In the genomic region with DNA sequence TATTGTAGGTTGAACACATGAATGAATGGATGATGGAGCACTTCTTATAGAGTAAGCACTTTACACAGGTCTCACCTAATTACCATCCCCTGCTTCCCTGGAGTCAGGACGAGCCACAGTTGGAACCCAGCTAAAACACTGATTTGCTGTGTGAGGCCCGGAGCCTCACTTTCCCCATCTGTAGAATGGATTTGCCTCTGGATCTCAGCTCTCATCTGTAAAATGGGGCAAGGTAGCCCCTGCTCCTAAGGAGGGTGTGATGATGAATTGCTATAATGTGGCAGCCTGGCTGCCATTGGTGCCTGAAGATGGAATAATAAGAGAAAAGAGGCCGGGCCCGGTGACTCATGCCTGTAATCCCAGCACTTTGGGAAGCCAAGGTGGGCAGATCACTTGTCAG, we compare ENCODE assay signal across 21 cellular contexts. TPM values are rescaled to one million over a fixed set of nuclear protein-coding genes. Genes with fewer than 3 reads are reported as not detected.
A peak's percentile ranks its signal among the peaks of the same experiment; 100 is the strongest.
DNase-seq lines count a peak whose midpoint lies in the region; ATAC-seq and TF ChIP-seq lines count a peak whose summit lies in the region.
"Had no signal": no experiment of that assay in that cellular context is flagged by ENCODE, and none has a peak within 500 bp of the region (broad histone marks: within the 10 kb centered on the region; RNA-seq: fewer than 3 reads in every experiment).

No MANE protein-coding gene starts in this region.

- no peak for DNase-seq in activated CD8-positive, alpha-beta T cell treated with anti-CD3 and anti-CD28 coated beads, Interleukin-2, amount 10 ng/mL, durations not matched to agents 7 days and 5 days
- DNase-seq in activated CD8-positive, alpha-beta T cell treated with anti-CD3 and anti-CD28 coated beads for 36 hours: no peak
- no peak for DNase-seq in T-cell
- DNase-seq in naive B cell: no peak
- no peak for DNase-seq in activated CD4-positive, CD25-positive, alpha-beta regulatory T cell treated with anti-CD3 and anti-CD28 coated beads, Interleukin-2, amount 50 U/mL, for 72 hours
- no peak for DNase-seq in anterior cingulate cortex (lab: John Stamatoyannopoulos, UW)
- DNase-seq: activated CD4-positive, alpha-beta T cell treated with anti-CD3 and anti-CD28 coated beads for 1 hour; activated T-cell treated with anti-CD3 and anti-CD28 coated beads for 4 hours; effector CD8-positive, alpha-beta T cell; erythroblast; glutamatergic neuron; left ventricle myocardium superior; NCI-H2029 treated with DMSO at 0.1 percent for 48 hours; NCI-H226; NCI-H748 treated with DMSO at 0.1 percent for 48 hours; SJCRH30; stimulated activated CD4-positive, alpha-beta T cell treated with anti-CD3 and anti-CD28 coated beads, Interleukin-12 subunit alpha, Interleukin-12 subunit beta, amount 100 ng/mL, for 4 hours; stimulated activated CD4-positive, alpha-beta T cell treated with anti-CD3 and anti-CD28 coated beads, Interleukin-4, amount 100 ng/mL, for 1 hour; upper lobe of right lung had no signal

- H3K9me3 Mint-ChIP-seq in activated CD8-positive, alpha-beta T cell treated with anti-CD3 and anti-CD28 coated beads, Interleukin-2, amount 10 ng/mL, durations not matched to agents 7 days and 5 days (ENCODE audit: insufficient read depth): no peaks in the 10 kb centered on the region
- H3K9me3 Mint-ChIP-seq in activated CD8-positive, alpha-beta T cell treated with anti-CD3 and anti-CD28 coated beads for 36 hours: no peaks in the 10 kb centered on the region
- H3K9me3 Mint-ChIP-seq in T-cell: peaks cover 0 to 4% (median 0%) of the 10 kb centered on the region in 3 donors
- H3K9me3 Mint-ChIP-seq in naive B cell: peaks cover 0 to 8% (median 4%) of the 10 kb centered on the region in 7 donors
- H3K9me3 Mint-ChIP-seq in stimulated activated memory B cell treated with anti-CD40 and anti-IgM and Interleukin-4, amounts not matched to agents 10 μg/mL and 1 μg/mL and 100 μg/mL, for 72 hours: peaks cover 7% of the 10 kb centered on the region

- H3K36me3 Mint-ChIP-seq in activated CD8-positive, alpha-beta T cell treated with anti-CD3 and anti-CD28 coated beads, Interleukin-2, amount 10 ng/mL, durations not matched to agents 7 days and 5 days (ENCODE audit: low read depth): peaks cover 2% of the 10 kb centered on the region
- no peaks in the 10 kb centered on the region for H3K36me3 Mint-ChIP-seq in activated CD8-positive, alpha-beta T cell treated with anti-CD3 and anti-CD28 coated beads for 36 hours (ENCODE audit: low read depth)
- no peaks in the 10 kb centered on the region for H3K36me3 Mint-ChIP-seq in T-cell
- H3K36me3 Mint-ChIP-seq in naive B cell: peaks cover 0 to 21% of the 10 kb centered on the region in 2 donors
- H3K36me3 Mint-ChIP-seq in stimulated activated memory B cell treated with anti-CD40 and anti-IgM and Interleukin-4, amounts not matched to agents 10 μg/mL and 1 μg/mL and 100 μg/mL, for 72 hours: peaks cover 6% of the 10 kb centered on the region

- H3K4me1 Mint-ChIP-seq in activated CD8-positive, alpha-beta T cell treated with anti-CD3 and anti-CD28 coated beads, Interleukin-2, amount 10 ng/mL, durations not matched to agents 7 days and 5 days (ENCODE audit: low read depth): peaks cover 10% of the 10 kb centered on the region
- H3K4me1 Mint-ChIP-seq in activated CD8-positive, alpha-beta T cell treated with anti-CD3 and anti-CD28 coated beads for 36 hours (ENCODE audit: low read depth): peaks cover 16% of the 10 kb centered on the region
- H3K4me1 Mint-ChIP-seq in T-cell (peaks cover 9 to 18% (median 14%) of the 10 kb centered on the region in 3 donors), naive B cell (peaks cover 8 to 22% (median 9%) of the 10 kb centered on the region in 3 donors)
- peaks cover 24% of the 10 kb centered on the region for H3K4me1 Mint-ChIP-seq in stimulated activated memory B cell treated with anti-CD40 and anti-IgM and Interleukin-4, amounts not matched to agents 10 μg/mL and 1 μg/mL and 100 μg/mL, for 72 hours

- H3K27ac Mint-ChIP-seq in activated CD8-positive, alpha-beta T cell treated with anti-CD3 and anti-CD28 coated beads, Interleukin-2, amount 10 ng/mL, durations not matched to agents 7 days and 5 days: peak overlapping the region; percentile 37
- no peak overlapping the region for H3K27ac Mint-ChIP-seq in activated CD8-positive, alpha-beta T cell treated with anti-CD3 and anti-CD28 coated beads for 36 hours
- H3K27ac Mint-ChIP-seq in T-cell: no peak overlapping the region
- no peak overlapping the region for H3K27ac Mint-ChIP-seq in naive B cell
- no peak overlapping the region for H3K27ac Mint-ChIP-seq in stimulated activated memory B cell treated with anti-CD40 and anti-IgM and Interleukin-4, amounts not matched to agents 10 μg/mL and 1 μg/mL and 100 μg/mL, for 72 hours

- TF ChIP-seq CTCF in activated CD8-positive, alpha-beta T cell treated with anti-CD3 and anti-CD28 coated beads for 36 hours (IDR thresholded peaks at IDR 0.05): no peak

- no peak for ATAC-seq in activated CD8-positive, alpha-beta T cell treated with anti-CD3 and anti-CD28 coated beads, Interleukin-2, amount 10 ng/mL, durations not matched to agents 7 days and 5 days
- ATAC-seq in activated CD8-positive, alpha-beta T cell treated with anti-CD3 and anti-CD28 coated beads for 36 hours: no peak
- no peak for ATAC-seq in T-cell (replicated peaks in 1 of 4)
- ATAC-seq in naive B cell (ENCODE audit: low read depth in 2 of 2): no peak
- ATAC-seq in stimulated activated memory B cell treated with anti-CD40 and anti-IgM and Interleukin-4, amounts not matched to agents 10 μg/mL and 1 μg/mL and 100 μg/mL, for 72 hours: no peak
- ATAC-seq in GM21723 (IDR thresholded peaks at IDR 0.05; ENCODE audit: unreplicated experiment): no peak
- ATAC-seq: left ventricle myocardium superior, upper lobe of right lung had no signal

- no peak overlapping the region for H3K4me3 Mint-ChIP-seq in activated CD8-positive, alpha-beta T cell treated with anti-CD3 and anti-CD28 coated beads, Interleukin-2, amount 10 ng/mL, durations not matched to agents 7 days and 5 days
- no peak overlapping the region for H3K4me3 Mint-ChIP-seq in activated CD8-positive, alpha-beta T cell treated with anti-CD3 and anti-CD28 coated beads for 36 hours
- peak overlapping the region; percentile 64 to 79 (median 67) for H3K4me3 Mint-ChIP-seq in T-cell
- H3K4me3 Mint-ChIP-seq in naive B cell: peak overlapping the region; percentile 4 to 86 (median 72)
- H3K4me3 Mint-ChIP-seq in stimulated activated memory B cell treated with anti-CD40 and anti-IgM and Interleukin-4, amounts not matched to agents 10 μg/mL and 1 μg/mL and 100 μg/mL, for 72 hours: peak overlapping the region; percentile 55

- POLR2A ChIA-PET in activated CD8-positive, alpha-beta T cell treated with anti-CD3 and anti-CD28 coated beads, Interleukin-2, amount 10 ng/mL, durations not matched to agents 7 days and 5 days (lab: Charles Lee): no interaction called here
- POLR2A ChIA-PET in activated CD8-positive, alpha-beta T cell treated with anti-CD3 and anti-CD28 coated beads for 36 hours (lab: Charles Lee): interaction anchor here (2.1 kb wide), 1 partner anchor 14 kb away, joined by 7 read pairs; no protein-coding TSS in a partner anchor
- POLR2A ChIA-PET in T-cell (lab: Charles Lee): no interaction called here

- intact Hi-C loops in activated CD8-positive, alpha-beta T cell treated with anti-CD3 and anti-CD28 coated beads for 36 hours (cut with micrococcal nuclease): no loop called here

- CTCF ChIA-PET in activated CD8-positive, alpha-beta T cell treated with anti-CD3 and anti-CD28 coated beads, Interleukin-2, amount 10 ng/mL, durations not matched to agents 7 days and 5 days (lab: Charles Lee): no interaction called here
- CTCF ChIA-PET in activated CD8-positive, alpha-beta T cell treated with anti-CD3 and anti-CD28 coated beads for 36 hours (lab: Charles Lee): no interaction called here
- CTCF ChIA-PET in T-cell (lab: Charles Lee): no interaction called here

- H3K27me3 Mint-ChIP-seq in activated CD8-positive, alpha-beta T cell treated with anti-CD3 and anti-CD28 coated beads, Interleukin-2, amount 10 ng/mL, durations not matched to agents 7 days and 5 days (ENCODE audit: low read depth): peaks cover 42% of the 10 kb centered on the region
- H3K27me3 Mint-ChIP-seq in activated CD8-positive, alpha-beta T cell treated with anti-CD3 and anti-CD28 coated beads for 36 hours: peaks cover 29% of the 10 kb centered on the region
- H3K27me3 Mint-ChIP-seq in T-cell: peaks cover 43 to 61% of the 10 kb centered on the region in 2 donors
- peaks cover 22 to 66% (median 64%) of the 10 kb centered on the region in 3 donors for H3K27me3 Mint-ChIP-seq in naive B cell
- H3K27me3 Mint-ChIP-seq in stimulated activated memory B cell treated with anti-CD40 and anti-IgM and Interleukin-4, amounts not matched to agents 10 μg/mL and 1 μg/mL and 100 μg/mL, for 72 hours: peaks cover 74% of the 10 kb centered on the region

RNA-seq across cellular contexts. Expression of gene PTPRS, which starts 1.4 kb away (rescaled TPM):
- under 1 TPM in 1 of 2 experiments, not detected in 1; 0.05 TPM for total RNA-seq in activated CD8-positive, alpha-beta T cell treated with anti-CD3 and anti-CD28 coated beads, Interleukin-2, amount 10 ng/mL, durations not matched to agents 7 days and 5 days
- 1 to 10 TPM; 2.6 to 2.8 TPM for total RNA-seq in activated CD8-positive, alpha-beta T cell treated with anti-CD3 and anti-CD28 coated beads for 36 hours
- total RNA-seq in T-cell: 1 to 10 TPM; 2.9 to 5.6 (median 4.1) TPM
- polyA plus RNA-seq in naive B cell (ENCODE audit: low read depth in 6 of 6): 1 to 10 TPM in 2 of 6 donors, under 1 TPM in 3, not detected in 1; 0.19 to 1.5 (median 0.73) TPM

Comparison
In these comparisons a context has a peak if more than half of its experiments do, and no peak if none do; other contexts are left out.
1. H3K4me3 Mint-ChIP-seq: peak in T-cell (3 of 3), naive B cell (8 of 8) and stimulated activated memory B cell treated with anti-CD40 and anti-IgM and Interleukin-4, amounts not matched to agents 10 μg/mL and 1 μg/mL and 100 μg/mL, for 72 hours (single experiment); none in activated CD8-positive, alpha-beta T cell treated with anti-CD3 and anti-CD28 coated beads, Interleukin-2, amount 10 ng/mL, durations not matched to agents 7 days and 5 days (single experiment) and activated CD8-positive, alpha-beta T cell treated with anti-CD3 and anti-CD28 coated beads for 36 hours (single experiment).